In the genomic region with DNA sequence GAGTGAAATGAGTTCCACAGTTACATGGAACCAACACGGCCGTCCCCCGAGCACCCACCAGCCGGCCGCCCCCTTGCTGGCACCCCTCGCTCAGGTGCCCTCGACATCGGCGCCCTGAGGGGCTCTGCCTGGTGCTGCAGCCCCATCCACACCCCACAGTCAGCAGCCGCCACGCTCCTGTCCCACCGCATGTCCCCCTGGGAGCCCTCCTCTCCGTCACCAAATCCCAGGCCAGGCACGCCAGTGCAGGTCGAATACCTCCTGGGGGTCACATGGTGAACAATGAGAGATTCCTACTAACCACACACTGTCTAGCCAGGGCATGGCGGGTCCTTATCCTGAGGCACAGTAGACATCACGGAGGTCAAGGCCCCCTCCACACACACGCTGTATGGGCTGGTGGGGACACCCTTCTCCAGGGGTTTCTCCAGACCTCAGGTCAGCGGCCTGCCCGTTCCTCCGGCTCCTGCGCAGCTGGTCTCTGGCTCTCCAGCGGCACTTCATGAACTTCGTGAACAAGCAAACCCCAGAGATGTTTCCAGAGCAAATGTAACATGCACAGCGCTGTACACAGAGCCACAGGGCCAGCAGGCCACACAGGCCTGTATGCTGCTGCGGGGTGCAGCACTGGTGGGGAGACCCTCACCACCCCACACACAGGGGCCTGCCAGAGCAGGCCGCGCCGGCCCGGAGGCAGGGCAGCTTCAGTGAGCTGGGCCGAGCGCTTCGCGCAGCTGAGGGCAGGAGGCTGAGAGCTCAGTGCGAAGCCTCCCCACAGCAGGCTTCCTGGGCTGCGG, we compare ENCODE assay signal across 13 cellular contexts. TPM values are rescaled to one million over a fixed set of nuclear protein-coding genes. Genes with fewer than 3 reads are reported as not detected.
DNase-seq lines count a peak whose midpoint lies in the region; ATAC-seq and TF ChIP-seq lines count a peak whose summit lies in the region.
"Had no signal": no experiment of that assay in that cellular context is flagged by ENCODE, and none has a peak within 500 bp of the region (broad histone marks: within the 10 kb centered on the region; RNA-seq: fewer than 3 reads in every experiment).

No MANE protein-coding gene starts in this region.

- CTCF ChIA-PET in mammary epithelial cell (lab: Charles Lee; ENCODE audit: low non-redundant PET): no interaction called here
- CTCF ChIA-PET in activated CD8-positive, alpha-beta memory T cell treated with anti-CD3 and anti-CD28 coated beads, Interleukin-2, amount 10 ng/mL, durations not matched to agents 7 days and 5 days (lab: Charles Lee): interaction anchor here (0.6 to 1.3 kb wide), 3 partner anchors 113 to 219 kb away, joined by 3 to 4 read pairs (median 3); no protein-coding TSS in a partner anchor

- no peak overlapping the region for H3K4me2 ChIP-seq in mammary epithelial cell (ENCODE audit: insufficient read depth, low read depth, low read length)

- H2AFZ ChIP-seq in mammary epithelial cell (ENCODE audit: low read depth, low read length): no peak overlapping the region

- peaks cover 41% of the 10 kb centered on the region for H3K36me3 Mint-ChIP-seq in activated CD8-positive, alpha-beta memory T cell treated with anti-CD3 and anti-CD28 coated beads, Interleukin-2, amount 10 ng/mL, durations not matched to agents 7 days and 5 days

- H3K27ac ChIP-seq in breast epithelium (no peak overlapping the region), mammary epithelial cell (ENCODE audit: insufficient read depth, low read depth, low read length) (no peak overlapping the region), left lung (no peak overlapping the region), upper lobe of right lung (no peak overlapping the region)
- H3K27ac ChIP-seq: ascending aorta had no signal

- peaks cover 26% of the 10 kb centered on the region for H3K4me1 Mint-ChIP-seq in activated CD8-positive, alpha-beta memory T cell treated with anti-CD3 and anti-CD28 coated beads, Interleukin-2, amount 10 ng/mL, durations not matched to agents 7 days and 5 days

- no TSS peak for BruUV-seq in mammary epithelial cell (replicated peaks; lab: Mats Ljungman, UMichigan)

- no peaks in the 10 kb centered on the region for H3K27me3 Mint-ChIP-seq in activated CD8-positive, alpha-beta memory T cell treated with anti-CD3 and anti-CD28 coated beads, Interleukin-2, amount 10 ng/mL, durations not matched to agents 7 days and 5 days

- H3K4me3 Mint-ChIP-seq in activated CD8-positive, alpha-beta memory T cell treated with anti-CD3 and anti-CD28 coated beads, Interleukin-2, amount 10 ng/mL, durations not matched to agents 7 days and 5 days: no peak overlapping the region

- in situ Hi-C loops in mammary epithelial cell (cut with MboI; ENCODE audit: low sequenced_read_pairs in 2 of 2): no loop called here

- ATAC-seq in activated CD8-positive, alpha-beta memory T cell treated with anti-CD3 and anti-CD28 coated beads, Interleukin-2, amount 10 ng/mL, durations not matched to agents 7 days and 5 days: peak; percentile 29
- ATAC-seq in left lung (peak; percentile 11), upper lobe of right lung (peak; percentile 32), GM18868 (IDR thresholded peaks at IDR 0.05; ENCODE audit: unreplicated experiment) (no peak)

- H3K36me3 ChIP-seq in breast epithelium: peaks cover 12% of the 10 kb centered on the region
- peaks cover 13% of the 10 kb centered on the region for H3K36me3 ChIP-seq in mammary epithelial cell (ENCODE audit: insufficient read depth, low read length)
- peaks cover 0 to 71% of the 10 kb centered on the region in 2 donors for H3K36me3 ChIP-seq in left lung
- H3K36me3 ChIP-seq in upper lobe of right lung: peaks cover 63% of the 10 kb centered on the region

- H3K27me3 ChIP-seq in breast epithelium: no peaks in the 10 kb centered on the region
- no peaks in the 10 kb centered on the region for H3K27me3 ChIP-seq in mammary epithelial cell (ENCODE audit: insufficient read depth, low read length)
- no peaks in the 10 kb centered on the region for H3K27me3 ChIP-seq in left lung
- H3K27me3 ChIP-seq in upper lobe of right lung: no peaks in the 10 kb centered on the region
- H3K27me3 ChIP-seq: ascending aorta had no signal

- H3K27ac Mint-ChIP-seq in activated CD8-positive, alpha-beta memory T cell treated with anti-CD3 and anti-CD28 coated beads, Interleukin-2, amount 10 ng/mL, durations not matched to agents 7 days and 5 days: peak overlapping the region; percentile 72

- H3K4me1 ChIP-seq in breast epithelium (no peaks in the 10 kb centered on the region), mammary epithelial cell (ENCODE audit: insufficient read depth, low read length) (no peaks in the 10 kb centered on the region), left lung (no peaks in the 10 kb centered on the region), upper lobe of right lung (no peaks in the 10 kb centered on the region)
- H3K4me1 ChIP-seq: ascending aorta had no signal

- H3K79me2 ChIP-seq in mammary epithelial cell (ENCODE audit: insufficient read depth, low read length): peaks cover 4% of the 10 kb centered on the region

- dilution Hi-C loops in mammary epithelial cell (cut with HindIII; ENCODE audit: low sequenced_read_pairs): no loop called here

- no peak overlapping the region for H3K4me3 ChIP-seq in breast epithelium
- no peak overlapping the region for H3K4me3 ChIP-seq in mammary epithelial cell (replicated peaks in 1 of 3; ENCODE audit: insufficient read depth in 1 of 3, low read depth in 2 of 3, low read length in 3 of 3)
- H3K4me3 ChIP-seq in left lung: no peak overlapping the region
- no peak overlapping the region for H3K4me3 ChIP-seq in upper lobe of right lung
- H3K4me3 ChIP-seq: ascending aorta had no signal

- 94% methylated on average over 21 of the region's 36 CpGs for WGBS in mammary epithelial cell (ENCODE audit: low coverage, missing lambda C conversion rate)

- peaks cover 8% of the 10 kb centered on the region for H3K9me3 Mint-ChIP-seq in activated CD8-positive, alpha-beta memory T cell treated with anti-CD3 and anti-CD28 coated beads, Interleukin-2, amount 10 ng/mL, durations not matched to agents 7 days and 5 days (ENCODE audit: low read depth)

- peaks cover 2% of the 10 kb centered on the region for H4K20me1 ChIP-seq in mammary epithelial cell (ENCODE audit: insufficient read depth, low read length)

- H3K9ac ChIP-seq in mammary epithelial cell (ENCODE audit: insufficient read depth, low read length): no peak overlapping the region

- no peak for TF ChIP-seq POLR2A in breast epithelium (IDR thresholded peaks at IDR 0.05)

- TF ChIP-seq CTCF in breast epithelium (IDR thresholded peaks at IDR 0.05) (no peak), mammary epithelial cell (conservative IDR thresholded peaks at IDR 0.05 in 1 of 2, IDR thresholded peaks at IDR 0.05 in 1 of 2; ENCODE audit: extremely low read depth in 1 of 2, insufficient read depth in 1 of 2, low read depth in 1 of 2, low read length in 2 of 2) (no peak), left lung (IDR thresholded peaks at IDR 0.05) (no peak), upper lobe of right lung (IDR thresholded peaks at IDR 0.05) (no peak)

- intact Hi-C loops in breast epithelium (cut with DNase I; ENCODE audit: low total_unique reads) (loop anchor here (2.0 kb wide), 1 partner anchor 45 kb away; no protein-coding TSS in a partner anchor), mammary epithelial cell (cut with micrococcal nuclease) (no loop called here), left lung (cut with DNase I) (loop anchor here in 1 of 2 donors (10.0 kb wide), 1 partner anchor 81 kb away; no protein-coding TSS in a partner anchor), upper lobe of right lung (cut with DNase I) (loop anchor here (5.0 kb wide), 1 partner anchor 59 kb away; no protein-coding TSS in a partner anchor)

- DNase-seq in breast epithelium (ENCODE audit: low spot score in 2 of 2) (peak; percentile 11 to 43), mammary epithelial cell (no peak), left lung (peak in 1 of 2 donors; percentile 22), upper lobe of right lung (no peak), NCI-H345 (lab: John Stamatoyannopoulos, UW) (no peak), NCI-H2029 treated with DMSO at 0.1 percent for 48 hours (lab: John Stamatoyannopoulos, UW) (no peak)
- peak; percentile 16 for DNase-seq in activated CD8-positive, alpha-beta memory T cell treated with anti-CD3 and anti-CD28 coated beads, Interleukin-2, amount 10 ng/mL, durations not matched to agents 7 days and 5 days
- DNase-seq: mesendoderm, NCI-H82, occipital lobe, SIG-M5 had no signal

- no peaks in the 10 kb centered on the region for H3K9me3 ChIP-seq in breast epithelium
- H3K9me3 ChIP-seq in mammary epithelial cell (replicated peaks; ENCODE audit: insufficient read depth, low read length): no peaks in the 10 kb centered on the region
- H3K9me3 ChIP-seq in left lung: peaks cover 0 to 2% of the 10 kb centered on the region in 2 donors
- no peaks in the 10 kb centered on the region for H3K9me3 ChIP-seq in upper lobe of right lung
- H3K9me3 ChIP-seq: ascending aorta had no signal

RNA-seq across cellular contexts. Expression of a gene that starts 21.8 kb away (rescaled TPM):
- total RNA-seq in breast epithelium (10 to 100 TPM; 20.0 to 22.9 (median 22.1) TPM), mammary epithelial cell (10 to 100 TPM; 19.3 to 25.0 TPM), left lung (10 to 100 TPM; 31.6 to 35.1 TPM), upper lobe of right lung (29.0 TPM)
- polyA plus RNA-seq in mammary epithelial cell: 14.1 TPM
- 9.7 TPM for polyA minus RNA-seq in mammary epithelial cell
- total RNA-seq in activated CD8-positive, alpha-beta memory T cell treated with anti-CD3 and anti-CD28 coated beads, Interleukin-2, amount 10 ng/mL, durations not matched to agents 7 days and 5 days: 10 to 100 TPM; 16.4 to 19.5 TPM

Comparison
In these comparisons a context has a peak if more than half of its experiments do, and no peak if none do; other contexts are left out.
1. DNase-seq: peak in breast epithelium (2 of 2) and activated CD8-positive, alpha-beta memory T cell treated with anti-CD3 and anti-CD28 coated beads, Interleukin-2, amount 10 ng/mL, durations not matched to agents 7 days and 5 days (single experiment); none in mammary epithelial cell (single experiment), upper lobe of right lung (single experiment), NCI-H345 (single experiment) and NCI-H2029 treated with DMSO at 0.1 percent for 48 hours (single experiment).